1 cellular context compared by ENCODE assay signal in genomic region chr9:94946256-94946655, GRCh38.
TF ChIP-seq lines count a peak whose summit lies in the region.

No MANE protein-coding gene starts in this region.

TF ChIP-seq in IMR-90, 13 proteins besides CTCF, POLR2A, EP300 and RAD21:
- TF ChIP-seq SMC3 (IDR thresholded peaks at IDR 0.05; ENCODE audit: low read depth, low read length), result no peak
- TF ChIP-seq USF2 (IDR thresholded peaks at IDR 0.05; ENCODE audit: low read depth, low read length), result no peak
- TF ChIP-seq RCOR1 (IDR thresholded peaks at IDR 0.05; ENCODE audit: insufficient replicate concordance, low read length), result no peak
- TF ChIP-seq BHLHE40 (IDR thresholded peaks at IDR 0.05; ENCODE audit: low read depth, low read length), result no peak
- no peak for TF ChIP-seq CEBPB (IDR thresholded peaks at IDR 0.05; ENCODE audit: low read depth, low read length)
